ENCODE assay signal across 10 cellular contexts in the genomic region with DNA sequence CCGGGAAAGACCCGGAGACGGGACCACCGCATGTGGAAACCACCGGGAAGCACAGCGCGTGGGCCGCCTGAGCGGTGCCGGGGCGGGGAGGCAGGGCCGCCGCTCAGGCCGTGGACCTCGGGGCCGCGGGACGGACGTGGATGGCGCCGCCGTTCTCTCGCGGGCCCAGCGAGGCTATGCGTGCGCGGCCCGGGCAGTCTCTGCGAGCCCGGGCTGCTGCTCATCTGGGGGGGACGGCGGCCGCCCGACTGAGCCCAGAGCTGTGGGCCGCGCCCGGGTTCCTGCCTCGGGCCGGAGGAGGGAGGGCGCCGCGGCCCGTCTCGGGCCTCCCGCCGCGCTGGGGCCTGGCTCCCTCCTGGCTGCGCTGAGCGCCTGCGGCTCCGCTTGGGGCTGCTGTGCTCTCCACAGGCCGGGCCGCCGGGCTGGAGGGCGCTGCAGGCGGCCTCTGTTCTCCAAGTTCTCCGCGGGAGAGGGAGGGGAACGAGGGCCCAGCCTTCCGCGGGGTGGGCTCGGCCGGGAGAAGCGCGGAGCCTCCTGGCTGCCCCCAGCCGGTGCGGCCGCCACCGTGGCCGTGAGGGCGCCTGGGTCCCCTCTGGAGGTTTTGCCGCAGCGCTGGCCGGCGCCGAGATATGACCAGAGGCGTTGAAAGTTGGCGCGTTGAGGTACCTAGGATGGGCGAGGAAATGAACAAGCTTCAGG. TPM values are rescaled to one million over a fixed set of nuclear protein-coding genes. Genes with fewer than 3 reads are reported as not detected.
DNase-seq lines count a peak whose midpoint lies in the region; ATAC-seq and TF ChIP-seq lines count a peak whose summit lies in the region.
"Had no signal": no experiment of that assay in that cellular context is flagged by ENCODE, and none has a peak within 500 bp of the region (broad histone marks: within the 10 kb centered on the region; RNA-seq: fewer than 3 reads in every experiment).

No MANE protein-coding gene starts in this region.

- no peak for DNase-seq in stimulated activated naive CD8-positive, alpha-beta T cell treated with anti-CD3 and anti-CD28 coated beads, Interleukin-15, Interleukin-2, amounts not matched to agents 100 U/mL and 50 U/mL, for 24 hours
- DNase-seq in hepatic stellate cell (ENCODE audit: low spot score) = peak; percentile 73
- peak; percentile 53 to 77 for DNase-seq in aorta
- no peak for DNase-seq in NCI-H1694 treated with DMSO at 0.1 percent for 48 hours (lab: John Stamatoyannopoulos, UW)
- DNase-seq in activated CD4-positive, alpha-beta T cell treated with anti-CD3 and anti-CD28 coated beads, Interleukin-2, amount 10 ng/mL, durations not matched to agents 7 days and 5 days = no peak
- DNase-seq: NCI-H1092 had no signal

- POLR2A ChIA-PET in activated CD4-positive, alpha-beta T cell treated with anti-CD3 and anti-CD28 coated beads, Interleukin-2, amount 10 ng/mL, durations not matched to agents 7 days and 5 days (lab: Charles Lee) = no interaction called here

- no peak overlapping the region for H3K27ac Mint-ChIP-seq in stimulated activated naive CD8-positive, alpha-beta T cell treated with anti-CD3 and anti-CD28 coated beads, Interleukin-15, Interleukin-2, amounts not matched to agents 100 ng/mL and 50 ng/mL, for 24 hours
- H3K27ac Mint-ChIP-seq in nephron = peak overlapping the region; percentile 75 to 92 (median 84)
- H3K27ac Mint-ChIP-seq in activated CD4-positive, alpha-beta T cell treated with anti-CD3 and anti-CD28 coated beads, Interleukin-2, amount 10 ng/mL, durations not matched to agents 7 days and 5 days = no peak overlapping the region

- no peak for TF ChIP-seq CTCF in nephron (IDR thresholded peaks at IDR 0.05; ENCODE audit: unreplicated experiment in 3 of 3)

- intact Hi-C loops in aorta (cut with DNase I) = no loop called here

- no peaks in the 10 kb centered on the region for H3K27me3 ChIP-seq in aorta (ENCODE audit: control insufficient read depth in 1 of 2, insufficient read depth in 2 of 2, low read length in 1 of 2)

- no peaks in the 10 kb centered on the region for H3K27me3 Mint-ChIP-seq in stimulated activated naive CD8-positive, alpha-beta T cell treated with anti-CD3 and anti-CD28 coated beads, Interleukin-15, Interleukin-2, amounts not matched to agents 100 ng/mL and 50 ng/mL, for 24 hours
- H3K27me3 Mint-ChIP-seq in nephron (ENCODE audit: low read depth) = no peaks in the 10 kb centered on the region
- H3K27me3 Mint-ChIP-seq in activated CD4-positive, alpha-beta T cell treated with anti-CD3 and anti-CD28 coated beads, Interleukin-2, amount 10 ng/mL, durations not matched to agents 7 days and 5 days = no peaks in the 10 kb centered on the region

- peaks cover 0 to 3% of the 10 kb centered on the region in 2 donors for H3K36me3 ChIP-seq in aorta (ENCODE audit: control insufficient read depth in 1 of 2, insufficient read depth in 2 of 2, low read length in 1 of 2)

- WGBS in aorta, 2 donors = 18 to 19% methylated on average over 38 to 81 of the region's 81 CpGs

- peaks cover 23% of the 10 kb centered on the region for H3K36me3 Mint-ChIP-seq in stimulated activated naive CD8-positive, alpha-beta T cell treated with anti-CD3 and anti-CD28 coated beads, Interleukin-15, Interleukin-2, amounts not matched to agents 100 ng/mL and 50 ng/mL, for 24 hours (ENCODE audit: low read depth)
- peaks cover 29% of the 10 kb centered on the region for H3K36me3 Mint-ChIP-seq in nephron (ENCODE audit: low read depth)
- peaks cover 15% of the 10 kb centered on the region for H3K36me3 Mint-ChIP-seq in activated CD4-positive, alpha-beta T cell treated with anti-CD3 and anti-CD28 coated beads, Interleukin-2, amount 10 ng/mL, durations not matched to agents 7 days and 5 days (ENCODE audit: low read depth)

- H3K9me3 Mint-ChIP-seq in stimulated activated naive CD8-positive, alpha-beta T cell treated with anti-CD3 and anti-CD28 coated beads, Interleukin-15, Interleukin-2, amounts not matched to agents 100 ng/mL and 50 ng/mL, for 24 hours = no peaks in the 10 kb centered on the region
- H3K9me3 Mint-ChIP-seq in nephron = no peaks in the 10 kb centered on the region
- H3K9me3 Mint-ChIP-seq in activated CD4-positive, alpha-beta T cell treated with anti-CD3 and anti-CD28 coated beads, Interleukin-2, amount 10 ng/mL, durations not matched to agents 7 days and 5 days = no peaks in the 10 kb centered on the region

- no peak overlapping the region for H3K27ac ChIP-seq in aorta (ENCODE audit: low read depth in 1 of 2, low read length in 2 of 2)

- ATAC-seq in stimulated activated naive CD8-positive, alpha-beta T cell treated with anti-CD3 and anti-CD28 coated beads, Interleukin-15, Interleukin-2, amounts not matched to agents 100 U/mL and 50 U/mL, for 24 hours = no peak
- ATAC-seq in aorta (ENCODE audit: low FRiP score) (peak; percentile 73), GM19455 (IDR thresholded peaks at IDR 0.05; ENCODE audit: unreplicated experiment) (no peak)

- H3K4me3 Mint-ChIP-seq in stimulated activated naive CD8-positive, alpha-beta T cell treated with anti-CD3 and anti-CD28 coated beads, Interleukin-15, Interleukin-2, amounts not matched to agents 100 ng/mL and 50 ng/mL, for 24 hours = peak overlapping the region; percentile 13
- H3K4me3 Mint-ChIP-seq in nephron = peak overlapping the region; percentile 71 to 79 (median 74)
- no peak overlapping the region for H3K4me3 Mint-ChIP-seq in activated CD4-positive, alpha-beta T cell treated with anti-CD3 and anti-CD28 coated beads, Interleukin-2, amount 10 ng/mL, durations not matched to agents 7 days and 5 days

- H3K4me1 ChIP-seq in aorta (ENCODE audit: control insufficient read depth in 1 of 2, insufficient read depth in 2 of 2, low read length in 2 of 2) = no peaks in the 10 kb centered on the region

- CTCF ChIA-PET in activated CD4-positive, alpha-beta T cell treated with anti-CD3 and anti-CD28 coated beads, Interleukin-2, amount 10 ng/mL, durations not matched to agents 7 days and 5 days (lab: Charles Lee) = interaction anchor here (0.7 to 1.9 kb wide), 3 partner anchors 20 to 210 kb away, joined by 3 to 5 read pairs (median 3); no protein-coding TSS in a partner anchor

- no peaks in the 10 kb centered on the region for H3K9me3 ChIP-seq in aorta (ENCODE audit: control insufficient read depth, low read length)

- peaks cover 6% of the 10 kb centered on the region for H3K4me1 Mint-ChIP-seq in stimulated activated naive CD8-positive, alpha-beta T cell treated with anti-CD3 and anti-CD28 coated beads, Interleukin-15, Interleukin-2, amounts not matched to agents 100 ng/mL and 50 ng/mL, for 24 hours (ENCODE audit: low read depth)
- H3K4me1 Mint-ChIP-seq in nephron = peaks cover 12% of the 10 kb centered on the region
- H3K4me1 Mint-ChIP-seq in activated CD4-positive, alpha-beta T cell treated with anti-CD3 and anti-CD28 coated beads, Interleukin-2, amount 10 ng/mL, durations not matched to agents 7 days and 5 days = peaks cover 11% of the 10 kb centered on the region

- H3K4me3 ChIP-seq in aorta (ENCODE audit: low read length in 2 of 2) = no peak overlapping the region

RNA-seq across cellular contexts. Expression of a gene that starts 13.7 kb away (rescaled TPM):
- total RNA-seq in aorta = 10 to 100 TPM; 47.2 to 52.0 TPM
- polyA plus RNA-seq in aorta = 10 to 100 TPM; 31.3 to 76.1 TPM
- 100 to 1,000 TPM in 1 of 2 experiments, 10 to 100 TPM in 1; 95.5 to 109 TPM for total RNA-seq in activated CD4-positive, alpha-beta T cell treated with anti-CD3 and anti-CD28 coated beads, Interleukin-2, amount 10 ng/mL, durations not matched to agents 7 days and 5 days

RNA-seq across cellular contexts. Expression of a gene that starts 20.8 kb away (rescaled TPM):
- 1 to 10 TPM; 6.1 to 6.2 TPM for total RNA-seq in aorta
- 10 to 100 TPM in 1 of 2 donors, under 1 TPM in 1; 0.63 to 26.9 TPM for polyA plus RNA-seq in aorta
- total RNA-seq in activated CD4-positive, alpha-beta T cell treated with anti-CD3 and anti-CD28 coated beads, Interleukin-2, amount 10 ng/mL, durations not matched to agents 7 days and 5 days = 1 to 10 TPM; 4.0 to 4.1 TPM

RNA-seq across cellular contexts. Expression of a gene that starts 25.3 kb away (rescaled TPM):
- under 1 TPM; 0.45 to 0.58 TPM for total RNA-seq in aorta
- under 1 TPM; 0.46 to 0.50 TPM for polyA plus RNA-seq in aorta
- 1 to 10 TPM in 1 of 2 experiments, under 1 TPM in 1; 0.97 to 1.1 TPM for total RNA-seq in activated CD4-positive, alpha-beta T cell treated with anti-CD3 and anti-CD28 coated beads, Interleukin-2, amount 10 ng/mL, durations not matched to agents 7 days and 5 days
- total RNA-seq: RPMI7951 had no signal

RNA-seq across cellular contexts. Expression of a gene that starts 27.7 kb away (rescaled TPM):
- 10 to 100 TPM; 65.6 to 84.1 TPM for total RNA-seq in aorta
- 100 to 1,000 TPM; 129 to 165 TPM for polyA plus RNA-seq in aorta
- 10 to 100 TPM; 90.1 to 99.4 TPM for total RNA-seq in activated CD4-positive, alpha-beta T cell treated with anti-CD3 and anti-CD28 coated beads, Interleukin-2, amount 10 ng/mL, durations not matched to agents 7 days and 5 days

RNA-seq across cellular contexts. Expression of a gene that starts 30.3 kb away (rescaled TPM):
- 10 to 100 TPM; 26.6 to 27.0 TPM for total RNA-seq in aorta
- 10 to 100 TPM; 57.0 to 95.8 TPM for polyA plus RNA-seq in aorta
- 10 to 100 TPM; 28.5 to 38.5 TPM for total RNA-seq in activated CD4-positive, alpha-beta T cell treated with anti-CD3 and anti-CD28 coated beads, Interleukin-2, amount 10 ng/mL, durations not matched to agents 7 days and 5 days

Comparison
In these comparisons a context has a peak if more than half of its experiments do, and no peak if none do; other contexts are left out.
1. H3K27ac Mint-ChIP-seq: peak in nephron (3 of 3); none in stimulated activated naive CD8-positive, alpha-beta T cell treated with anti-CD3 and anti-CD28 coated beads, Interleukin-15, Interleukin-2, amounts not matched to agents 100 ng/mL and 50 ng/mL, for 24 hours (single experiment) and activated CD4-positive, alpha-beta T cell treated with anti-CD3 and anti-CD28 coated beads, Interleukin-2, amount 10 ng/mL, durations not matched to agents 7 days and 5 days (single experiment).
2. DNase-seq: peak in hepatic stellate cell (single experiment) and aorta (2 of 2); none in stimulated activated naive CD8-positive, alpha-beta T cell treated with anti-CD3 and anti-CD28 coated beads, Interleukin-15, Interleukin-2, amounts not matched to agents 100 U/mL and 50 U/mL, for 24 hours (single experiment), NCI-H1694 treated with DMSO at 0.1 percent for 48 hours (single experiment) and activated CD4-positive, alpha-beta T cell treated with anti-CD3 and anti-CD28 coated beads, Interleukin-2, amount 10 ng/mL, durations not matched to agents 7 days and 5 days (single experiment).